Comparison of ENCODE assay signal across 8 cellular contexts in genomic region chr6:1611572-1612385, GRCh38. TPM values are rescaled to one million over a fixed set of nuclear protein-coding genes. Genes with fewer than 3 reads are reported as not detected.
DNase-seq lines count a peak whose midpoint lies in the region; ATAC-seq, FAIRE-seq and TF ChIP-seq lines count a peak whose summit lies in the region.

No MANE protein-coding gene starts in this region.

- peaks cover 47% of the 10 kb centered on the region for H3K27me3 ChIP-seq in CD4-positive, alpha-beta memory T cell (ENCODE audit: insufficient read depth, low read length)
- H3K27me3 ChIP-seq in astrocyte (ENCODE audit: insufficient read depth, low read length): peaks cover 43% of the 10 kb centered on the region
- H3K27me3 ChIP-seq in HepG2 (ENCODE audit: control insufficient read depth in 1 of 2, insufficient read depth in 2 of 2, low read length in 2 of 2): peaks cover 16 to 30% of the 10 kb centered on the region in 2 experiments; a peak in 4 of 5 replicates

- peaks cover 20 to 52% (median 30%) of the 10 kb centered on the region in 4 donors for H3K4me1 Mint-ChIP-seq in CD4-positive, alpha-beta memory T cell
- peaks cover 9% of the 10 kb centered on the region for H3K4me1 Mint-ChIP-seq in astrocyte (ENCODE audit: low read depth, unreplicated experiment)
- peaks cover 21% of the 10 kb centered on the region for H3K4me1 Mint-ChIP-seq in type B pancreatic cell (ENCODE audit: unreplicated experiment)

- H3K79me2 ChIP-seq in astrocyte (ENCODE audit: insufficient read depth, low read length) (peaks cover 35% of the 10 kb centered on the region), HepG2 (ENCODE audit: insufficient read depth, low read length) (no peaks in the 10 kb centered on the region)

- H3K36me3 ChIP-seq in CD4-positive, alpha-beta memory T cell (ENCODE audit: insufficient read depth, low read length): no peaks in the 10 kb centered on the region
- H3K36me3 ChIP-seq in astrocyte (ENCODE audit: insufficient read depth, low read length) (no peaks in the 10 kb centered on the region), HepG2 (replicated peaks in 1 of 2; ENCODE audit: control insufficient read depth in 1 of 2, insufficient read depth in 2 of 2, low read length in 2 of 2) (no peaks in the 10 kb centered on the region)

- H2AFZ ChIP-seq in astrocyte (ENCODE audit: low read depth, low read length): peak overlapping the region; percentile 75
- no peak overlapping the region for H2AFZ ChIP-seq in HepG2 (ENCODE audit: low read length)

- H3K27ac ChIP-seq in CD4-positive, alpha-beta memory T cell (ENCODE audit: low read depth, low read length): no peak overlapping the region
- H3K27ac ChIP-seq in astrocyte (ENCODE audit: low read depth, low read length) (peak overlapping the region; percentile 56), HepG2 (ENCODE audit: extremely low read length, insufficient read depth, low read length) (no peak overlapping the region)

- peak overlapping the region in 1 of 2 donors; percentile 47 for H3K4me3 ChIP-seq in CD4-positive, alpha-beta memory T cell (ENCODE audit: low read length in 2 of 2)
- H3K4me3 ChIP-seq in astrocyte (ENCODE audit: insufficient read depth, low read depth, low read length): peak overlapping the region; percentile 70
- peak overlapping the region; percentile 67 to 76 (median 73) for H3K4me3 ChIP-seq in HepG2 (replicated peaks in 1 of 3; ENCODE audit: insufficient read depth in 1 of 3, low read depth in 2 of 3, low read length in 3 of 3)

- POLR2A ChIA-PET in CD4-positive, alpha-beta memory T cell (lab: Charles Lee; ENCODE audit: partially characterized antibody): no interaction called here
- POLR2A ChIA-PET in HepG2 (lab: Yijun Ruan, JAX): no interaction called here

- H3K4me2 ChIP-seq in astrocyte (ENCODE audit: low read length): peak overlapping the region; percentile 84
- peak overlapping the region; percentile 94 for H3K4me2 ChIP-seq in HepG2 (ENCODE audit: low read depth, low read length)

- intact Hi-C loops in CD4-positive, alpha-beta memory T cell (cut with micrococcal nuclease): no loop called here
- intact Hi-C loops in HepG2 (cut with micrococcal nuclease; ENCODE audit: unreplicated experiment): no loop called here

- TF ChIP-seq POLR2A in HepG2 (IDR thresholded peaks at IDR 0.05; ENCODE audit: insufficient read depth in 1 of 2, low read depth in 2 of 2, low read length in 2 of 2): no peak

- H3K36me3 Mint-ChIP-seq in CD4-positive, alpha-beta memory T cell: peaks cover 0 to 4% of the 10 kb centered on the region in 2 donors
- H3K36me3 Mint-ChIP-seq in astrocyte (ENCODE audit: low read depth, unreplicated experiment) (peaks cover under 1% of the 10 kb centered on the region), type B pancreatic cell (peaks cover 11% of the 10 kb centered on the region)

- no peaks in the 10 kb centered on the region for H3K9me3 ChIP-seq in CD4-positive, alpha-beta memory T cell (ENCODE audit: control insufficient read depth in 1 of 2, low read length in 2 of 2)
- no peaks in the 10 kb centered on the region for H3K9me3 ChIP-seq in astrocyte (ENCODE audit: insufficient read depth, low read depth, low read length)
- no peaks in the 10 kb centered on the region for H3K9me3 ChIP-seq in HepG2 (ENCODE audit: low read length)

- in situ Hi-C loops in HepG2 (cut with HindIII; ENCODE audit: extremely low pct_ligation_motif_present, low pct_unique_long_range_greater_than_20kb): no loop called here
- in situ Hi-C loops in G401 (cut with HindIII; ENCODE audit: low sequenced_read_pairs): no loop called here

- peaks cover 0 to 5% (median 0%) of the 10 kb centered on the region in 8 donors for H3K9me3 Mint-ChIP-seq in CD4-positive, alpha-beta memory T cell
- H3K9me3 Mint-ChIP-seq in astrocyte (ENCODE audit: unreplicated experiment) (peaks cover 4% of the 10 kb centered on the region), type B pancreatic cell (no peaks in the 10 kb centered on the region)

- TF ChIP-seq RAD21 in HepG2 (CRISPR knock-in tag; IDR thresholded peaks at IDR 0.05): peak; percentile 22; the same call in 1 of the 2 replicates

- no TSS peak for BruUV-seq in HepG2 (replicated peaks; lab: Mats Ljungman, UMichigan)

- H3K9ac ChIP-seq in astrocyte (ENCODE audit: low read length) (peak overlapping the region; percentile 88), HepG2 (ENCODE audit: insufficient read depth, low read depth, low read length) (peak overlapping the region; percentile 7; the same call in 1 of the 2 replicates)

- H3K4me1 ChIP-seq in CD4-positive, alpha-beta memory T cell (ENCODE audit: insufficient read depth, low read length): peaks cover 40% of the 10 kb centered on the region
- H3K4me1 ChIP-seq in astrocyte (ENCODE audit: insufficient read depth, low read length) (peaks cover 25% of the 10 kb centered on the region), HepG2 (ENCODE audit: insufficient read depth, low read length) (peaks cover 34% of the 10 kb centered on the region)

- TF ChIP-seq EP300 in HepG2 (IDR thresholded peaks at IDR 0.05; ENCODE audit: low read depth in 2 of 2, low read length in 2 of 2): no peak
- TF ChIP-seq EP300 in HepG2 (CRISPR knock-in tag; IDR thresholded peaks at IDR 0.05; ENCODE audit: borderline replicate concordance): no peak

- ATAC-seq in HepG2: peak; percentile 4

- CTCF ChIA-PET in CD4-positive, alpha-beta memory T cell (lab: Charles Lee; ENCODE audit: partially characterized antibody): interaction anchor here (1.0 to 2.1 kb wide), 4 partner anchors 15 to 1154 kb away, joined by 3 to 7 read pairs (median 4); partner anchors contain the start of gene WRNIP1
- CTCF ChIA-PET in HepG2 (lab: Yijun Ruan, JAX; ENCODE audit: low intra/inter-chr PET ratio, low total read pairs): no interaction called here

- peak overlapping the region; percentile 76 to 94 (median 87) for H3K4me3 Mint-ChIP-seq in CD4-positive, alpha-beta memory T cell
- peak overlapping the region; percentile 89 for H3K4me3 Mint-ChIP-seq in astrocyte (ENCODE audit: unreplicated experiment)
- peak overlapping the region; percentile 95 for H3K4me3 Mint-ChIP-seq in type B pancreatic cell

- DNase-seq in CD4-positive, alpha-beta memory T cell: peak in 3 of 5 donors; percentile 19 to 43 (median 36)
- DNase-seq in HuH-7.5 (ENCODE audit: low spot score): peak; percentile 70
- DNase-seq in astrocyte (ENCODE audit: low read depth): peak; percentile 32
- DNase-seq in HepG2 (ENCODE audit: low spot score): peak; percentile 35
- no peak for DNase-seq in type B pancreatic cell (ENCODE audit: extremely low spot score, unreplicated experiment)
- DNase-seq in NCI-H2107 (lab: John Stamatoyannopoulos, UW): no peak
- DNase-seq in G401 (ENCODE audit: low spot score): no peak
- no peak for DNase-seq in activated CD4-positive, alpha-beta T cell treated with anti-CD3 and anti-CD28 coated beads, Interleukin-2, amount 50 U/mL, for 1 hour

- H3K27ac Mint-ChIP-seq in CD4-positive, alpha-beta memory T cell: peak overlapping the region in 3 of 7 donors; percentile 60 to 70 (median 63)
- H3K27ac Mint-ChIP-seq in astrocyte (ENCODE audit: unreplicated experiment) (peak overlapping the region; percentile 82), type B pancreatic cell (peak overlapping the region; percentile 90)

- H4K20me1 ChIP-seq in astrocyte (ENCODE audit: insufficient read depth, low read length) (peaks cover 33% of the 10 kb centered on the region), HepG2 (ENCODE audit: insufficient read depth, low read length) (peaks cover 4% of the 10 kb centered on the region; the same call in 1 of the 2 replicates)

- FAIRE-seq in astrocyte (lab: Jason Lieb, UNC): no peak
- FAIRE-seq in HepG2 (lab: Jason Lieb, UNC): no peak

- WGBS in HepG2 (ENCODE audit: low lambda C conversion rate): 8% methylated on average over 17 of the region's 73 CpGs

- no peak for TF ChIP-seq CTCF in astrocyte (IDR thresholded peaks at IDR 0.05; ENCODE audit: insufficient read depth, low read depth, low read length)
- no peak for TF ChIP-seq CTCF in HepG2 (CRISPR knock-in tag; IDR thresholded peaks at IDR 0.05)
- no peak for TF ChIP-seq CTCF in type B pancreatic cell (conservative IDR thresholded peaks at IDR 0.05)

- peaks cover 49 to 53% of the 10 kb centered on the region in 2 donors for H3K27me3 Mint-ChIP-seq in CD4-positive, alpha-beta memory T cell
- peaks cover 46% of the 10 kb centered on the region for H3K27me3 Mint-ChIP-seq in astrocyte (ENCODE audit: low read depth, unreplicated experiment)
- peaks cover 59% of the 10 kb centered on the region for H3K27me3 Mint-ChIP-seq in type B pancreatic cell

TF ChIP-seq in HepG2, 621 proteins besides CTCF, POLR2A, EP300 and RAD21 (continues in another document):
- TF ChIP-seq HNRNPK (IDR thresholded peaks at IDR 0.05; ENCODE audit: low read depth, low read length, poor library complexity, severe bottlenecking) (no peak), RORA (CRISPR knock-in tag; IDR thresholded peaks at IDR 0.05) (no peak), ZEB1 (IDR thresholded peaks at IDR 0.05; ENCODE audit: insufficient replicate concordance, low read depth) (no peak)

RNA-seq across cellular contexts. Expression of gene FOXC1, which starts 2.1 kb away (rescaled TPM):
- total RNA-seq in CD4-positive, alpha-beta memory T cell: not detected
- not detected for polyA plus RNA-seq in CD4-positive, alpha-beta memory T cell
- total RNA-seq in astrocyte (2.8 and 2.9 TPM in 2 replicates), HepG2 (2016; rRNA removed; fragmentation: Illumina TruSeq; extraction: Trizol) (0.46 and 0.55 TPM in 2 replicates), type B pancreatic cell (ENCODE audit: low replicate concordance) (20.8 and 53.5 TPM in 2 replicates)
- 0.09 TPM in 1 of 2 replicates, not detected in the other for total RNA-seq in HepG2 (2016; cell fraction: cytosol; rRNA removed; fragmentation: Illumina TruSeq; extraction: Trizol; ENCODE audit: low read depth)
- 0.42 and 0.50 TPM in 2 replicates for total RNA-seq in HepG2 (2016; cell fraction: insoluble cytoplasmic fraction; rRNA removed; fragmentation: Illumina TruSeq; extraction: Trizol)
- 0.28 and 0.31 TPM in 2 replicates for total RNA-seq in HepG2 (2016; cell fraction: membrane; rRNA removed; fragmentation: Illumina TruSeq; extraction: Trizol)
- 0.47 and 0.50 TPM in 2 replicates for total RNA-seq in HepG2 (2016; cell fraction: nucleus; rRNA removed; fragmentation: Illumina TruSeq; extraction: Trizol)
- polyA plus RNA-seq in HepG2 (2011; rRNA removed): 0.37 and 0.44 TPM in 2 replicates
- 0.19 and 0.23 TPM in 2 replicates for polyA plus RNA-seq in HepG2 (2011; cell fraction: cytosol; rRNA removed)
- polyA plus RNA-seq in HepG2 (2011; cell fraction: nucleus; rRNA removed): 0.23 and 0.27 TPM in 2 replicates
- 0.30 and 0.53 TPM in 2 replicates for polyA plus RNA-seq in HepG2 (2012)
- polyA plus RNA-seq in HepG2 (2016; cell fraction: cytosol; fragmentation: Illumina TruSeq; extraction: Trizol; ENCODE audit: low read depth): 0.05 and 0.09 TPM in 2 replicates
- polyA plus RNA-seq in HepG2 (2016; cell fraction: insoluble cytoplasmic fraction; fragmentation: Illumina TruSeq; extraction: Trizol; ENCODE audit: low read depth): 0.89 and 1.2 TPM in 2 replicates
- polyA plus RNA-seq in HepG2 (2016; cell fraction: membrane; fragmentation: Illumina TruSeq; extraction: Trizol; ENCODE audit: low read depth): 0.26 and 0.35 TPM in 2 replicates
- polyA plus RNA-seq in HepG2 (2016; cell fraction: nucleus; fragmentation: Illumina TruSeq; extraction: Trizol; ENCODE audit: insufficient read depth, low read depth): 0.72 and 0.95 TPM in 2 replicates
- polyA minus RNA-seq in HepG2 (2011; rRNA and poly(A)+ RNA removed; ENCODE audit: low replicate concordance): 0.30 and 18.3 TPM in 2 replicates
- 0.30 and 0.97 TPM in 2 replicates for polyA minus RNA-seq in HepG2 (2011; cell fraction: cytosol; rRNA and poly(A)+ RNA removed)
- 0.25 and 0.52 TPM in 2 replicates for polyA minus RNA-seq in HepG2 (2011; cell fraction: nucleus; rRNA and poly(A)+ RNA removed)
- total RNA-seq in G401 (2014; rRNA removed; shearing (Covaris generic)): 10.2 and 11.4 TPM in 2 replicates

Comparison
In these comparisons a context has a peak if more than half of its experiments do, and no peak if none do; other contexts are left out.
1. DNase-seq: peak in CD4-positive, alpha-beta memory T cell (3 of 5), HuH-7.5 (single experiment), astrocyte (single experiment) and HepG2 (single experiment); none in type B pancreatic cell (single experiment), NCI-H2107 (single experiment), G401 (single experiment) and activated CD4-positive, alpha-beta T cell treated with anti-CD3 and anti-CD28 coated beads, Interleukin-2, amount 50 U/mL, for 1 hour (single experiment).
2. Peak in every context shown above with its lines, with median percentiles within 50 percentile points of each other: H3K4me3 Mint-ChIP-seq.